10 cellular contexts compared by ENCODE assay signal in the genomic region with DNA sequence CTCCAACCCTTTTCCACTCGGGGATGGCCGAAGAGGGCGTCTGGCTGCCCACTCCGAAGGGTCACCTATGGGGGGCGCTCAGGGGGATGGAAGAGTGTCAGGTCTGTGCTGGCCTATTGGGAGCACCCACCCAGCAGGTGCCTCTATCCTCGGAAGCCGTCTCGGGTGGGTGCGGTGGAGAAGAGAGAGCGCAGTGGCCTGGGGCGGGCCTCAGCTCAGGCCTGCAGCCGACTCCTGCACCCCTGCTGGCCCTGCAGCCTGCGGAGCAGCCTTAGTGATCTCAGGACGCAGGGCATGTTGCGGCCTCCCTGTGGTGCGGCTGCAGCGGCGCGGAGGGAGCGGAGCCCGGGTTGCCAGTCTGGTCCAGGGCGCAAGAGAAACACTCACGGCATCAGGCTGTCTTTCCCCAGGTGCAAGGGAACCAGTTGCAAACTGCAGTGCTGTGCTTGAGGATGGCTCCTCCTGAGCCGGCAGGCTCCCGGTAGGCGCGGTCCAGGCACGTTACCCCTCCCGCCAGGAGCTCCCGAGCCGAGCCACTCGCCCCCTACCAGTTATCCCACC. TPM values are rescaled to one million over a fixed set of nuclear protein-coding genes. Genes with fewer than 3 reads are reported as not detected.
DNase-seq lines count a peak whose midpoint lies in the region; ATAC-seq and TF ChIP-seq lines count a peak whose summit lies in the region.
"Had no signal": no experiment of that assay in that cellular context is flagged by ENCODE, and none has a peak within 500 bp of the region (broad histone marks: within the 10 kb centered on the region; RNA-seq: fewer than 3 reads in every experiment).

No MANE protein-coding gene starts in this region.

- intact Hi-C loops in IMR-90 (cut with micrococcal nuclease), result no loop called here
- intact Hi-C loops in activated CD4-positive, alpha-beta memory T cell treated with anti-CD3 and anti-CD28 coated beads for 36 hours (cut with micrococcal nuclease), result loop anchor here (5.0 kb wide), 1 partner anchor 871 kb away; a partner anchor contains a TSS

- 8% methylated on average over 15 of the region's 32 CpGs; no CpG with 5 or more reads in 1 of the 2 experiments for WGBS in IMR-90 (ENCODE audit: extremely low coverage in 2 of 2, insufficient read length in 1 of 2), 2 experiments
- WGBS in mesendoderm (ENCODE audit: extremely low coverage, insufficient coverage, low lambda C conversion rate), result no CpG with 5 or more reads among the region's 32 CpGs

- H3K27ac Mint-ChIP-seq in activated CD4-positive, alpha-beta memory T cell treated with anti-CD3 and anti-CD28 coated beads for 36 hours, result no peak overlapping the region

- no peak overlapping the region for H3K14ac ChIP-seq in IMR-90 (replicated peaks; ENCODE audit: low read depth, low read length)

- no peak overlapping the region for H2BK20ac ChIP-seq in IMR-90 (ENCODE audit: low read depth, low read length)

- H4K91ac ChIP-seq in IMR-90 (ENCODE audit: insufficient read depth, low read depth, low read length), result no peak overlapping the region

- DNase-seq in AG20443 (ENCODE audit: low spot score) (peak; percentile 45), IMR-90 (no peak), coronary artery (ENCODE audit: low spot score) (peak; percentile 49), mesendoderm (peak; percentile 32), Ammon's horn (ENCODE audit: low spot score) (no peak), cortex of kidney (lab: John Stamatoyannopoulos, UW) (no peak), NCI-H2081 (lab: John Stamatoyannopoulos, UW) (no peak)
- no peak for DNase-seq in activated CD4-positive, alpha-beta memory T cell treated with anti-CD3 and anti-CD28 coated beads for 36 hours
- DNase-seq: stimulated activated CD4-positive, alpha-beta T cell treated with anti-CD3 and anti-CD28 coated beads, Interleukin-1b, Interleukin-23, amount 100 ng/mL, for 48 hours; testis had no signal

- no peaks in the 10 kb centered on the region for H3K9me1 ChIP-seq in IMR-90 (ENCODE audit: insufficient read depth, low read length)

- H3K4ac ChIP-seq in IMR-90 (ENCODE audit: low read depth, low read length) (no peak overlapping the region), mesendoderm (ENCODE audit: low read depth, low read length) (no peak overlapping the region)

- CTCF ChIA-PET in IMR-90 (lab: Yijun Ruan, JAX), result no interaction called here
- CTCF ChIA-PET in activated CD4-positive, alpha-beta memory T cell treated with anti-CD3 and anti-CD28 coated beads for 36 hours (lab: Charles Lee), result interaction anchor here (0.6 kb wide), 1 partner anchor 268 kb away, joined by 4 read pairs; no protein-coding TSS in a partner anchor

- H4K8ac ChIP-seq in IMR-90 (ENCODE audit: low read depth in 2 of 2, low read length in 2 of 2), result no peak overlapping the region
- H4K8ac ChIP-seq in mesendoderm (ENCODE audit: low read depth, low read length), result no peak overlapping the region

- H3K4me2 ChIP-seq in IMR-90 (ENCODE audit: low read depth, low read length) (no peak overlapping the region), mesendoderm (ENCODE audit: low read length) (no peak overlapping the region)

- peaks cover 50% of the 10 kb centered on the region for H3K27me3 ChIP-seq in IMR-90 (ENCODE audit: control insufficient read depth, insufficient read depth, low read length)
- H3K27me3 ChIP-seq in mesendoderm (ENCODE audit: insufficient read depth, low read length, poor library complexity), result peaks cover 33% of the 10 kb centered on the region
- H3K27me3 ChIP-seq: testis had no signal

- H2BK5ac ChIP-seq in IMR-90 (ENCODE audit: low read depth, low read length, poor library complexity, severe bottlenecking) (no peak overlapping the region), mesendoderm (ENCODE audit: low read length) (no peak overlapping the region)

- dilution Hi-C loops in IMR-90 (cut with HindIII; ENCODE audit: low sequenced_read_pairs, unreplicated experiment), result no loop called here

- no peaks in the 10 kb centered on the region for H3K79me2 ChIP-seq in mesendoderm (ENCODE audit: control insufficient read depth, insufficient read depth, low read length)

- no peak overlapping the region for H3K4me3 ChIP-seq in IMR-90 (ENCODE audit: insufficient read depth, low read depth, low read length)
- H3K4me3 ChIP-seq in coronary artery, result peak overlapping the region; percentile 69
- no peak overlapping the region for H3K4me3 ChIP-seq in mesendoderm (ENCODE audit: low read length)

- H3K18ac ChIP-seq in IMR-90 (ENCODE audit: low read depth, low read length) (no peak overlapping the region), mesendoderm (ENCODE audit: low read length) (no peak overlapping the region)

- peaks cover 8% of the 10 kb centered on the region; the same call in 1 of the 2 replicates for H3K9me3 ChIP-seq in IMR-90 (ENCODE audit: control insufficient read depth, insufficient read depth, low read length)
- H3K9me3 ChIP-seq: testis had no signal

- TF ChIP-seq CTCF in IMR-90 (conservative IDR thresholded peaks at IDR 0.05; ENCODE audit: low read depth, low read length) (no peak), coronary artery (IDR thresholded peaks at IDR 0.05) (no peak)

- POLR2A ChIA-PET in IMR-90 (lab: Charles Lee; ENCODE audit: unreplicated experiment), result no interaction called here
- POLR2A ChIA-PET in activated CD4-positive, alpha-beta memory T cell treated with anti-CD3 and anti-CD28 coated beads for 36 hours (lab: Charles Lee), result no interaction called here

- H4K5ac ChIP-seq in IMR-90 (ENCODE audit: low read depth, low read length) (no peak overlapping the region), mesendoderm (ENCODE audit: low read length) (no peak overlapping the region)

- H2AK5ac ChIP-seq in IMR-90 (ENCODE audit: low read depth, low read length), result no peak overlapping the region
- H2AK5ac ChIP-seq in mesendoderm (ENCODE audit: low read length), result no peak overlapping the region

- H3K79me1 ChIP-seq in IMR-90 (ENCODE audit: low read depth in 1 of 2, low read length in 2 of 2) (no peaks in the 10 kb centered on the region), mesendoderm (ENCODE audit: low read length) (no peaks in the 10 kb centered on the region)

- no peak overlapping the region for H3K27ac ChIP-seq in IMR-90 (ENCODE audit: insufficient read depth, low read length)
- H3K27ac ChIP-seq in coronary artery, result no peak overlapping the region
- no peak overlapping the region for H3K27ac ChIP-seq in mesendoderm (ENCODE audit: low read depth, low read length)
- H3K27ac ChIP-seq: testis had no signal

- no peak overlapping the region for H2AK9ac ChIP-seq in IMR-90 (replicated peaks; ENCODE audit: low read depth, low read length, poor library complexity)

- H2BK15ac ChIP-seq in IMR-90 (ENCODE audit: low read depth, low read length) (no peak overlapping the region), mesendoderm (replicated peaks; ENCODE audit: low read depth) (no peak overlapping the region)

- no peak for ATAC-seq in IMR-90 (ENCODE audit: low read depth)

- H3K4me3 Mint-ChIP-seq in activated CD4-positive, alpha-beta memory T cell treated with anti-CD3 and anti-CD28 coated beads for 36 hours, result no peak overlapping the region

- no peak overlapping the region for H3K9ac ChIP-seq in IMR-90 (ENCODE audit: low read depth, low read length)
- H3K9ac ChIP-seq in mesendoderm (ENCODE audit: low read length), result no peak overlapping the region

- peaks cover 9% of the 10 kb centered on the region for H3K36me3 Mint-ChIP-seq in activated CD4-positive, alpha-beta memory T cell treated with anti-CD3 and anti-CD28 coated beads for 36 hours

- H3K36me3 ChIP-seq in IMR-90 (ENCODE audit: control insufficient read depth, insufficient read depth, low read length) (no peaks in the 10 kb centered on the region), mesendoderm (ENCODE audit: control insufficient read depth, insufficient read depth, low read length) (no peaks in the 10 kb centered on the region)

- peaks cover 56% of the 10 kb centered on the region for H3K27me3 Mint-ChIP-seq in activated CD4-positive, alpha-beta memory T cell treated with anti-CD3 and anti-CD28 coated beads for 36 hours

- BruUV-seq in IMR-90 (replicated peaks; lab: Mats Ljungman, UMichigan), result no TSS peak

- H3K56ac ChIP-seq in IMR-90 (ENCODE audit: extremely low read depth, insufficient read depth, low read length), result no peak overlapping the region
- peak overlapping the region; percentile 19 for H3K56ac ChIP-seq in mesendoderm (ENCODE audit: low read length)

- TF ChIP-seq POLR2A in IMR-90 (IDR thresholded peaks at IDR 0.05; ENCODE audit: low read depth, low read length), result no peak

- peaks cover 4% of the 10 kb centered on the region for H3K9me3 Mint-ChIP-seq in activated CD4-positive, alpha-beta memory T cell treated with anti-CD3 and anti-CD28 coated beads for 36 hours

- H2AFZ ChIP-seq in IMR-90 (replicated peaks; ENCODE audit: low read length, poor library complexity), result peak overlapping the region; percentile 32

- H4K20me1 ChIP-seq in IMR-90 (ENCODE audit: insufficient read depth, low read length), result no peaks in the 10 kb centered on the region

- H3K4me1 Mint-ChIP-seq in activated CD4-positive, alpha-beta memory T cell treated with anti-CD3 and anti-CD28 coated beads for 36 hours (ENCODE audit: low read depth), result peaks cover 12% of the 10 kb centered on the region

- H3K23ac ChIP-seq in IMR-90 (ENCODE audit: low read depth, low read length), result no peak overlapping the region
- H3K23ac ChIP-seq in mesendoderm (ENCODE audit: low read length), result no peak overlapping the region

- H3K4me1 ChIP-seq in IMR-90 (ENCODE audit: control insufficient read depth, insufficient read depth, low read length) (no peaks in the 10 kb centered on the region), mesendoderm (ENCODE audit: control insufficient read depth, low read depth, low read length) (no peaks in the 10 kb centered on the region)

- in situ Hi-C loops in IMR-90 (cut with MboI; ENCODE audit: low sequenced_read_pairs), result no loop called here

- no peak for TF ChIP-seq RAD21 in IMR-90 (IDR thresholded peaks at IDR 0.05; ENCODE audit: low read length)

- H2BK120ac ChIP-seq in IMR-90 (ENCODE audit: low read depth, low read length) (no peak overlapping the region), mesendoderm (ENCODE audit: low read depth, low read length) (no peak overlapping the region)

TF ChIP-seq in IMR-90, 13 proteins besides CTCF, POLR2A, EP300 and RAD21 (continues in another document):
- TF ChIP-seq NFE2L2 (IDR thresholded peaks at IDR 0.05; ENCODE audit: low read depth, low read length) (no peak), CHD1 (IDR thresholded peaks at IDR 0.05; ENCODE audit: low read depth, low read length) (no peak), MAZ (IDR thresholded peaks at IDR 0.05; ENCODE audit: borderline replicate concordance, low read depth, low read length) (no peak), CEBPB (IDR thresholded peaks at IDR 0.05; ENCODE audit: low read depth, low read length) (no peak), MXI1 (IDR thresholded peaks at IDR 0.05; ENCODE audit: borderline replicate concordance, low read depth, low read length) (no peak)

RNA-seq across cellular contexts. Expression of a gene that starts 1.5 kb away (rescaled TPM):
- 0.36 and 0.56 TPM in 2 replicates for total RNA-seq in IMR-90 (2012; rRNA removed)
- polyA plus RNA-seq in IMR-90 (2012; rRNA removed), result 0.97 and 1.1 TPM in 2 replicates
- polyA plus RNA-seq in IMR-90 (2012; cell fraction: cytosol; rRNA removed), result 1.3 and 1.4 TPM in 2 replicates
- 2.4 and 4.9 TPM in 2 replicates for polyA plus RNA-seq in IMR-90 (2012; cell fraction: nucleus; rRNA removed; ENCODE audit: low replicate concordance)
- 9.4 TPM for polyA plus RNA-seq in mesendoderm (2013, experiment 1 of 2)
- polyA plus RNA-seq in mesendoderm (2013, experiment 2 of 2), result 10.5 TPM
- not detected for total RNA-seq in activated CD4-positive, alpha-beta memory T cell treated with anti-CD3 and anti-CD28 coated beads for 36 hours

Comparison
In these comparisons a context has a peak if more than half of its experiments do, and no peak if none do; other contexts are left out.
1. DNase-seq: peak in AG20443 (single experiment), coronary artery (single experiment) and mesendoderm (single experiment); none in IMR-90 (single experiment), activated CD4-positive, alpha-beta memory T cell treated with anti-CD3 and anti-CD28 coated beads for 36 hours (single experiment), Ammon's horn (single experiment), cortex of kidney (single experiment) and NCI-H2081 (0 of 2).